Comparison of ENCODE assay signal across 8 cellular contexts in the genomic region with DNA sequence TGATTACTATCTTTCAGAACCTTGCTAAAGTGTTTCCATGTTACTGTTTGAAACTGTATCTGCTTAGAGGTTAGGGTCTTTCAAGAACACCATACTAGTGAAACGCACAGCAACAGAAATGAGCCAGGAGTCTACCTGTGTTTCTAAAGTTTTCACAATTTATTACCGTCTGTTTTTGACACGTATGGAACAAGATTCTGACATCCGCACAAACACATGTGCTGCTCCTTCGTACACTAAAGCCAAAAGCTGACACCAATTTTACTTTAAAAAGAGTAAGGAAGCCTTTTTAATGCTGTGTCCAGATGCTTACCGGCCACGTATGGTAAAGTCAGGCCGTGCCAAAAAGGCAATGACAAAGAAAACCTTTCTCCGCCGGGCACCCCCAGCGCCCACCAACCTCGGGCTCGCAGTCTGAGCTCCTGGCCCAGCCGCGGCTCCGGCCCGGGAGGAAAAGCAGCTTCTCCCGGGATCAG. TPM values are rescaled to one million over a fixed set of nuclear protein-coding genes. Genes with fewer than 3 reads are reported as not detected.
DNase-seq lines count a peak whose midpoint lies in the region; ATAC-seq, FAIRE-seq and TF ChIP-seq lines count a peak whose summit lies in the region.

No MANE protein-coding gene starts in this region.

- ATAC-seq in GM18907 (IDR thresholded peaks at IDR 0.05; ENCODE audit: unreplicated experiment) (peak; percentile 31), HG03520 (IDR thresholded peaks at IDR 0.05; ENCODE audit: unreplicated experiment) (peak; percentile 2), natural killer cell (peak in 2 of 3 donors; percentile 14 to 21)

- peaks cover 48% of the 10 kb centered on the region for H3K4me1 Mint-ChIP-seq in chondrocyte (ENCODE audit: low read depth)
- peaks cover 26 to 54% of the 10 kb centered on the region in 2 donors for H3K4me1 Mint-ChIP-seq in natural killer cell

- no peak for TF ChIP-seq CTCF in chondrocyte (IDR thresholded peaks at IDR 0.05)
- no peak for TF ChIP-seq CTCF in natural killer cell (IDR thresholded peaks at IDR 0.05)
- TF ChIP-seq CTCF in D721Med (IDR thresholded peaks at IDR 0.05; ENCODE audit: insufficient read depth, missing control alignments) = no peak

- H3K9me3 Mint-ChIP-seq in chondrocyte (ENCODE audit: low read depth) = no peaks in the 10 kb centered on the region
- H3K9me3 Mint-ChIP-seq in natural killer cell = no peaks in the 10 kb centered on the region

- H3K27me3 Mint-ChIP-seq in chondrocyte (ENCODE audit: low read depth) (peaks cover 12% of the 10 kb centered on the region), natural killer cell (ENCODE audit: low read depth in 2 of 2) (peaks cover 7 to 18% of the 10 kb centered on the region in 2 donors)

- intact Hi-C loops in natural killer cell (cut with micrococcal nuclease) = no loop called here

- H3K4me3 Mint-ChIP-seq in chondrocyte (ENCODE audit: unreplicated experiment) (peak overlapping the region; percentile 84), natural killer cell (peak overlapping the region; percentile 96)

- peak overlapping the region; percentile 92 for H3K27ac Mint-ChIP-seq in chondrocyte (ENCODE audit: unreplicated experiment)
- peak overlapping the region; percentile 88 to 94 for H3K27ac Mint-ChIP-seq in natural killer cell

- H3K36me3 Mint-ChIP-seq in chondrocyte (ENCODE audit: low read depth) (peaks cover 39% of the 10 kb centered on the region), natural killer cell (peaks cover 33% of the 10 kb centered on the region)

- FAIRE-seq in D721Med (lab: Jason Lieb, UNC) = no peak

- DNase-seq in chondrocyte (ENCODE audit: low spot score) (no peak), natural killer cell (no peak), LoVo (ENCODE audit: low spot score) (no peak), D721Med (ENCODE audit: insufficient read length, low spot score) (no peak), 8988T (no peak), AG08396 (ENCODE audit: low spot score) (no peak)

RNA-seq across cellular contexts. Expression of gene RPS4X, which starts 0.5 kb away (rescaled TPM):
- total RNA-seq in chondrocyte (988 to 1,163 TPM (median 1,016 TPM) in 3 replicates), natural killer cell (100 to 1,000 TPM; 611 to 754 (median 650) TPM)

RNA-seq across cellular contexts. Expression of gene CITED1, which starts 29.2 kb away (rescaled TPM):
- 0.68 to 0.77 TPM (median 0.77 TPM) in 3 replicates for total RNA-seq in chondrocyte
- under 1 TPM in 1 of 3 donors, not detected in 2; 0.49 TPM for total RNA-seq in natural killer cell

RNA-seq across cellular contexts. Expression of gene ERCC6L, which starts 37.7 kb away (rescaled TPM):
- 0.82 to 1.9 TPM (median 0.87 TPM) in 3 replicates for total RNA-seq in chondrocyte
- under 1 TPM; 0.13 to 0.54 (median 0.28) TPM for total RNA-seq in natural killer cell
